15 cellular contexts compared by ENCODE assay signal in genomic region chr5:111280282-111280901, GRCh38. TPM values are rescaled to one million over a fixed set of nuclear protein-coding genes. Genes with fewer than 3 reads are reported as not detected.
DNase-seq lines count a peak whose midpoint lies in the region; ATAC-seq and TF ChIP-seq lines count a peak whose summit lies in the region.
"Had no signal": no experiment of that assay in that cellular context is flagged by ENCODE, and none has a peak within 500 bp of the region (broad histone marks: within the 10 kb centered on the region; RNA-seq: fewer than 3 reads in every experiment).

No MANE protein-coding gene starts in this region.

- H3K4me3 Mint-ChIP-seq in CD4-positive, alpha-beta memory T cell = no peak overlapping the region
- no peak overlapping the region for H3K4me3 Mint-ChIP-seq in nephron progenitor cell
- H3K4me3 Mint-ChIP-seq: activated B cell treated with CpG ODN at 0.5 μM for 24 hours, GM23338 had no signal

- H3K9me3 Mint-ChIP-seq in CD4-positive, alpha-beta memory T cell = no peaks in the 10 kb centered on the region
- no peaks in the 10 kb centered on the region for H3K9me3 Mint-ChIP-seq in nephron progenitor cell
- H3K9me3 Mint-ChIP-seq: activated B cell treated with CpG ODN at 0.5 μM for 24 hours, GM23338 had no signal

- peak; percentile 36 for ATAC-seq in GM19463 (IDR thresholded peaks at IDR 0.05; ENCODE audit: unreplicated experiment)
- ATAC-seq: GM23338, Panc1 had no signal

- peak overlapping the region in 2 of 7 donors; percentile 25 to 35 for H3K27ac Mint-ChIP-seq in CD4-positive, alpha-beta memory T cell
- H3K27ac Mint-ChIP-seq in nephron progenitor cell = no peak overlapping the region
- H3K27ac Mint-ChIP-seq: activated B cell treated with CpG ODN at 0.5 μM for 24 hours, GM23338 had no signal

- H3K4me3 ChIP-seq in GM12865 (ENCODE audit: low read depth, low read length) = no peak overlapping the region
- H3K4me3 ChIP-seq in dorsolateral prefrontal cortex = peak overlapping the region in 8 of 59 donors; percentile 0 to 34 (median 7)
- H3K4me3 ChIP-seq in CD4-positive, alpha-beta memory T cell (ENCODE audit: low read length in 2 of 2) = no peak overlapping the region
- H3K4me3 ChIP-seq: GM23338, heart right ventricle, thyroid gland had no signal

- no peaks in the 10 kb centered on the region for H3K27me3 ChIP-seq in dorsolateral prefrontal cortex
- H3K27me3 ChIP-seq in CD4-positive, alpha-beta memory T cell (ENCODE audit: insufficient read depth, low read length) = no peaks in the 10 kb centered on the region
- H3K27me3 ChIP-seq: heart right ventricle, thyroid gland had no signal

- peaks cover 61% of the 10 kb centered on the region for H3K4me1 ChIP-seq in CD4-positive, alpha-beta memory T cell (ENCODE audit: insufficient read depth, low read length)
- H3K4me1 ChIP-seq: heart right ventricle, thyroid gland had no signal

- CTCF ChIA-PET in CD4-positive, alpha-beta memory T cell (lab: Charles Lee; ENCODE audit: partially characterized antibody) = interaction anchor here (0.9 to 9.1 kb wide), 9 partner anchors 9 to 173 kb away, joined by 3 to 282 read pairs (median 14); partner anchors contain the start of gene CAMK4

- peaks cover 0 to 2% of the 10 kb centered on the region in 2 donors for H3K36me3 Mint-ChIP-seq in CD4-positive, alpha-beta memory T cell
- H3K36me3 Mint-ChIP-seq in nephron progenitor cell (ENCODE audit: low read depth) = no peaks in the 10 kb centered on the region

- POLR2A ChIA-PET in CD4-positive, alpha-beta memory T cell (lab: Charles Lee; ENCODE audit: partially characterized antibody) = interaction anchor here (1.0 to 3.2 kb wide), 3 partner anchors 54 to 120 kb away, joined by 3 to 43 read pairs (median 11); partner anchors contain the start of gene CAMK4

- H3K36me3 ChIP-seq in CD4-positive, alpha-beta memory T cell (ENCODE audit: insufficient read depth, low read length) = no peaks in the 10 kb centered on the region
- H3K36me3 ChIP-seq: heart right ventricle, thyroid gland had no signal

- TF ChIP-seq CTCF in GM12865 (IDR thresholded peaks at IDR 0.05; ENCODE audit: insufficient read depth, low read depth, low read length, missing control alignments) (no peak), dorsolateral prefrontal cortex (IDR thresholded peaks at IDR 0.05 in 54 of 56, conservative IDR thresholded peaks at IDR 0.05 in 2 of 56; ENCODE audit: low read depth in 1 of 56, partially characterized antibody in 56 of 56) (no peak), nephron progenitor cell (IDR thresholded peaks at IDR 0.05) (no peak)

- intact Hi-C loops in dorsolateral prefrontal cortex (cut with DNase I) = loop anchor here in 1 of 2 donors (2.0 kb wide), 1 partner anchor 54 kb away; no protein-coding TSS in a partner anchor
- intact Hi-C loops in CD4-positive, alpha-beta memory T cell (cut with micrococcal nuclease) = no loop called here

- no peaks in the 10 kb centered on the region for H3K9me3 ChIP-seq in CD4-positive, alpha-beta memory T cell (ENCODE audit: control insufficient read depth in 1 of 2, low read length in 2 of 2)
- H3K9me3 ChIP-seq: heart right ventricle, thyroid gland had no signal

- H3K4me1 Mint-ChIP-seq in CD4-positive, alpha-beta memory T cell = peaks cover 55 to 82% (median 67%) of the 10 kb centered on the region in 4 donors
- H3K4me1 Mint-ChIP-seq in nephron progenitor cell = no peaks in the 10 kb centered on the region
- H3K4me1 Mint-ChIP-seq: activated B cell treated with CpG ODN at 0.5 μM for 24 hours had no signal

- no peaks in the 10 kb centered on the region for H3K27me3 Mint-ChIP-seq in CD4-positive, alpha-beta memory T cell
- no peaks in the 10 kb centered on the region for H3K27me3 Mint-ChIP-seq in nephron progenitor cell (ENCODE audit: low read depth, poor library complexity)
- H3K27me3 Mint-ChIP-seq: activated B cell treated with CpG ODN at 0.5 μM for 24 hours had no signal

- DNase-seq in GM12865 (ENCODE audit: low read depth) = peak; percentile 55
- DNase-seq in NCI-H1092 (lab: John Stamatoyannopoulos, UW) = peak; percentile 9
- peak in 5 of 10 donors; percentile 10 to 71 (median 38) for DNase-seq in dorsolateral prefrontal cortex
- no peak for DNase-seq in CD4-positive, alpha-beta memory T cell
- DNase-seq in NCI-H2196 treated with DMSO at 0.1 percent for 48 hours (lab: John Stamatoyannopoulos, UW; ENCODE audit: unreplicated experiment) = no peak
- DNase-seq in nephron progenitor cell = no peak
- DNase-seq in NCI-H2107 treated with DMSO at 0.1 percent for 48 hours (lab: John Stamatoyannopoulos, UW; ENCODE audit: unreplicated experiment) = no peak
- DNase-seq: activated B cell treated with CpG ODN at 0.5 μM for 24 hours; heart right ventricle; stimulated activated CD4-positive, alpha-beta T cell treated with anti-CD3 and anti-CD28 coated beads, Interleukin-15, amount 100 ng/mL, for 24 hours; thyroid gland had no signal

- H3K27ac ChIP-seq in dorsolateral prefrontal cortex = peak overlapping the region in 49 of 59 donors; percentile 9 to 86 (median 47)
- no peak overlapping the region for H3K27ac ChIP-seq in CD4-positive, alpha-beta memory T cell (ENCODE audit: low read depth, low read length)
- H3K27ac ChIP-seq: epithelial cell of prostate, heart right ventricle, thyroid gland had no signal

RNA-seq across cellular contexts. Expression of gene CAMK4, which starts 56.2 kb away (rescaled TPM):
- total RNA-seq in dorsolateral prefrontal cortex = 100 to 1,000 TPM in 10 of 120 experiments, 10 to 100 TPM in 110; 22.2 to 137 (median 72.2) TPM
- total RNA-seq in CD4-positive, alpha-beta memory T cell = 100 to 1,000 TPM; 243 to 257 TPM
- polyA plus RNA-seq in CD4-positive, alpha-beta memory T cell = 10 to 100 TPM; 84.3 to 86.9 TPM

Comparison
In these comparisons a context has a peak if more than half of its experiments do, and no peak if none do; other contexts are left out.
1. DNase-seq: peak in GM12865 (single experiment) and NCI-H1092 (single experiment); none in CD4-positive, alpha-beta memory T cell (0 of 5), NCI-H2196 treated with DMSO at 0.1 percent for 48 hours (single experiment), nephron progenitor cell (single experiment) and NCI-H2107 treated with DMSO at 0.1 percent for 48 hours (single experiment).